Comparison of ENCODE assay signal across 11 cellular contexts in the genomic region with DNA sequence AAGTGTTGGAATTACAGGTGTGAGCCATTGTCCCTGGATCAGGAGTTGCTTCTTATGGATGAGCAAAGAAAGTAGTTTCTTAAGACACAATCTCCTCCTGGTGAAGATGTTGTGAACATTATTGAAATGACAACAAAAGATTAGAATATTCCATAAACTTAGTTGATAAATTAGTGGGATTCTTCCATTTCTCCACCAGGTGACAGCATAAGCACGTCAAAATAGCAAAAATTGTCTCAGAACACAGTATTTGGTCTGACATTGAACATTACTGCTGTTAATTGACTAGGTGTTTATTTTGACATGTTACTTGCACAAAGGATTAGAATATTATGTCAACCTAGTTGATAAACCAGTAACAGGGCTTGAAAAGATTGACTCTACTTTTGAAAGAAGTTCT. TPM values are rescaled to one million over a fixed set of nuclear protein-coding genes. Genes with fewer than 3 reads are reported as not detected.
DNase-seq lines count a peak whose midpoint lies in the region; ATAC-seq and TF ChIP-seq lines count a peak whose summit lies in the region.
"Had no signal": no experiment of that assay in that cellular context is flagged by ENCODE, and none has a peak within 500 bp of the region (broad histone marks: within the 10 kb centered on the region; RNA-seq: fewer than 3 reads in every experiment).

No MANE protein-coding gene starts in this region.

- H3K9me3 ChIP-seq in OCI-LY3 (ENCODE audit: insufficient read depth, low read length) = no peaks in the 10 kb centered on the region
- no peaks in the 10 kb centered on the region for H3K9me3 ChIP-seq in thoracic aorta
- H3K9me3 ChIP-seq: BLaER1 had no signal

- no peak for ATAC-seq in thoracic aorta (ENCODE audit: insufficient number of reproducible peaks, low FRiP score, low read depth)
- no peak for ATAC-seq in GM21576 (IDR thresholded peaks at IDR 0.05; ENCODE audit: unreplicated experiment)
- ATAC-seq in HG03139 (IDR thresholded peaks at IDR 0.05; ENCODE audit: unreplicated experiment) = no peak
- no peak for ATAC-seq in GM19463 (IDR thresholded peaks at IDR 0.05; ENCODE audit: unreplicated experiment)
- ATAC-seq: naive thymus-derived CD8-positive, alpha-beta T cell had no signal

- H3K27ac ChIP-seq in OCI-LY3 (ENCODE audit: low read length) = no peak overlapping the region
- no peak overlapping the region for H3K27ac ChIP-seq in thoracic aorta
- H3K27ac ChIP-seq: BLaER1 had no signal

- no peaks in the 10 kb centered on the region for H4K20me1 ChIP-seq in OCI-LY3 (ENCODE audit: insufficient read depth, low read length)
- H4K20me1 ChIP-seq: BLaER1 had no signal

- peak; percentile 20 for DNase-seq in NCI-H2227 (lab: John Stamatoyannopoulos, UW; ENCODE audit: unreplicated experiment)
- no peak for DNase-seq in NCI-H2227 treated with DMSO at 0.1 percent for 48 hours (lab: John Stamatoyannopoulos, UW)
- DNase-seq in epithelial cell of proximal tubule (ENCODE audit: low read depth) = no peak
- DNase-seq in thoracic aorta (ENCODE audit: low spot score) = no peak
- DNase-seq: activated CD4-positive, alpha-beta T cell treated with anti-CD3 and anti-CD28 coated beads for 48 hours had no signal

- no peak overlapping the region for H3K4me2 ChIP-seq in OCI-LY3 (ENCODE audit: low read length)
- H3K4me2 ChIP-seq: BLaER1 had no signal

- no peak overlapping the region for H3K9ac ChIP-seq in OCI-LY3 (ENCODE audit: low read length)
- H3K9ac ChIP-seq: BLaER1 had no signal

- no peaks in the 10 kb centered on the region for H3K27me3 ChIP-seq in OCI-LY3 (ENCODE audit: low read depth, low read length)
- no peaks in the 10 kb centered on the region for H3K27me3 ChIP-seq in thoracic aorta (replicated peaks; ENCODE audit: insufficient read depth)
- H3K27me3 ChIP-seq: BLaER1 had no signal

- TF ChIP-seq CTCF in OCI-LY3 (IDR thresholded peaks at IDR 0.05; ENCODE audit: low read depth, low read length) = peak; percentile 53
- TF ChIP-seq CTCF in epithelial cell of proximal tubule (conservative IDR thresholded peaks at IDR 0.05; ENCODE audit: low read depth, low read length) = peak; percentile 46
- peak; percentile 30 for TF ChIP-seq CTCF in thoracic aorta (IDR thresholded peaks at IDR 0.05)

- H2AFZ ChIP-seq in OCI-LY3 (ENCODE audit: low read depth, low read length) = no peak overlapping the region

- H3K4me1 ChIP-seq in OCI-LY3 (ENCODE audit: low read length) (no peaks in the 10 kb centered on the region), thoracic aorta (ENCODE audit: control insufficient read depth in 1 of 2, low read depth in 2 of 2) (no peaks in the 10 kb centered on the region)
- H3K4me1 ChIP-seq: BLaER1 had no signal

- H3K4me3 ChIP-seq in OCI-LY3 (ENCODE audit: low read length) (no peak overlapping the region), epithelial cell of proximal tubule (ENCODE audit: low read depth, low read length) (no peak overlapping the region), thoracic aorta (no peak overlapping the region)
- H3K4me3 ChIP-seq: BLaER1 had no signal

- H3K36me3 ChIP-seq in OCI-LY3 (replicated peaks; ENCODE audit: low read depth, low read length) (no peaks in the 10 kb centered on the region), thoracic aorta (no peaks in the 10 kb centered on the region)
- H3K36me3 ChIP-seq: BLaER1 had no signal

- H3K79me2 ChIP-seq in OCI-LY3 (ENCODE audit: low read length) = no peaks in the 10 kb centered on the region

RNA-seq across cellular contexts. Expression of gene CLDN34, which starts 21.6 kb away (rescaled TPM):
- not detected in 2 replicates for total RNA-seq in epithelial cell of proximal tubule
- total RNA-seq in thoracic aorta = not detected
- total RNA-seq: naive thymus-derived CD8-positive, alpha-beta T cell had no signal
